ENCODE assay signal across 1 cellular context in genomic region chr19:44890366-44891015, GRCh38.
TF ChIP-seq lines count a peak whose summit lies in the region.

No MANE protein-coding gene starts in this region.

TF ChIP-seq in HepG2, 621 proteins besides CTCF, POLR2A, EP300 and RAD21 (continued from another document and continues in another):
- TF ChIP-seq ARID4A (CRISPR knock-in tag; IDR thresholded peaks at IDR 0.05; ENCODE audit: borderline replicate concordance) (peak; percentile 89), CEBPB (IDR thresholded peaks at IDR 0.05; ENCODE audit: borderline replicate concordance, low read depth, low read length) (no peak), HOXA3 (CRISPR knock-in tag; IDR thresholded peaks at IDR 0.05) (peak; percentile 92), ZNF652 (CRISPR knock-in tag; IDR thresholded peaks at IDR 0.05; ENCODE audit: borderline replicate concordance, low read depth) (no peak), KDM6A (CRISPR knock-in tag; IDR thresholded peaks at IDR 0.05; ENCODE audit: low read depth) (no peak), GABPB1 (CRISPR knock-in tag; IDR thresholded peaks at IDR 0.05) (peak; percentile 93), ZNF562 (CRISPR knock-in tag; IDR thresholded peaks at IDR 0.05; ENCODE audit: borderline replicate concordance) (no peak), ZNF746 (CRISPR knock-in tag; IDR thresholded peaks at IDR 0.05) (0 out of 2 replicates have a peak, but pooled peaks have one; percentile 34), HMGXB4 (CRISPR knock-in tag; IDR thresholded peaks at IDR 0.05; ENCODE audit: borderline replicate concordance in 1 of 2, low read depth in 1 of 2) (peak in 1 of 2 experiments; percentile 6; a peak in 1 of 4 replicates), ZSCAN30 (CRISPR knock-in tag; IDR thresholded peaks at IDR 0.05) (no peak), TOE1 (CRISPR knock-in tag; IDR thresholded peaks at IDR 0.05) (no peak), ZNF615 (CRISPR knock-in tag; IDR thresholded peaks at IDR 0.05; ENCODE audit: borderline replicate concordance) (no peak; the same call in 1 of the 2 replicates), KDM5B (CRISPR knock-in tag; IDR thresholded peaks at IDR 0.05; ENCODE audit: borderline replicate concordance) (no peak), HDAC2 (CRISPR knock-in tag; IDR thresholded peaks at IDR 0.05) (peak; percentile 65), PAXIP1 (CRISPR knock-in tag; conservative IDR thresholded peaks at IDR 0.05) (peak; percentile 49; the same call in 1 of the 2 replicates), HOXA9 (CRISPR knock-in tag; IDR thresholded peaks at IDR 0.05; ENCODE audit: borderline replicate concordance) (no peak), HINFP (CRISPR knock-in tag; IDR thresholded peaks at IDR 0.05; ENCODE audit: low read depth) (no peak), ZNF503 (CRISPR knock-in tag; IDR thresholded peaks at IDR 0.05) (no peak), MLX (CRISPR knock-in tag; IDR thresholded peaks at IDR 0.05) (no peak), ZNF329 (CRISPR knock-in tag; IDR thresholded peaks at IDR 0.05; ENCODE audit: low read depth) (no peak), ZNF792 (CRISPR knock-in tag; IDR thresholded peaks at IDR 0.05) (peak; percentile 62; the same call in 1 of the 2 replicates), SMYD3 (CRISPR knock-in tag; IDR thresholded peaks at IDR 0.05) (peak; percentile 79; the same call in 1 of the 2 replicates), PAWR (CRISPR knock-in tag; IDR thresholded peaks at IDR 0.05; ENCODE audit: borderline replicate concordance) (no peak), MYC (CRISPR knock-in tag; IDR thresholded peaks at IDR 0.05; ENCODE audit: borderline replicate concordance) (no peak; the same call in 1 of the 2 replicates), MLXIP (CRISPR knock-in tag; IDR thresholded peaks at IDR 0.05; ENCODE audit: borderline replicate concordance) (no peak), RFXAP (CRISPR knock-in tag; IDR thresholded peaks at IDR 0.05; ENCODE audit: borderline replicate concordance) (peak; percentile 78), ZSCAN21 (CRISPR knock-in tag; IDR thresholded peaks at IDR 0.05; ENCODE audit: borderline replicate concordance) (no peak), KMT2B (CRISPR knock-in tag; IDR thresholded peaks at IDR 0.05) (peak; percentile 19; the same call in 1 of the 2 replicates), ZNF558 (CRISPR knock-in tag; IDR thresholded peaks at IDR 0.05; ENCODE audit: borderline replicate concordance) (no peak), HMG20B (CRISPR knock-in tag; conservative IDR thresholded peaks at IDR 0.05) (no peak; the same call in 1 of the 2 replicates), ZFP1 (CRISPR knock-in tag; IDR thresholded peaks at IDR 0.05) (no peak), CEBPZ (IDR thresholded peaks at IDR 0.05; ENCODE audit: low read length) (no peak), ZBTB3 (CRISPR knock-in tag; IDR thresholded peaks at IDR 0.05; ENCODE audit: borderline replicate concordance, low read depth) (no peak), ZNF513 (CRISPR knock-in tag; conservative IDR thresholded peaks at IDR 0.05) (no peak), ZNF83 (CRISPR knock-in tag; IDR thresholded peaks at IDR 0.05; ENCODE audit: borderline replicate concordance) (no peak), ZNF460 (CRISPR knock-in tag; IDR thresholded peaks at IDR 0.05; ENCODE audit: borderline replicate concordance) (no peak), POLR2AphosphoS2 (IDR thresholded peaks at IDR 0.05; ENCODE audit: low read depth, low read length) (no peak)
